ENCODE assay signal across 1 cellular context in genomic region chr5:6496207-6496584, GRCh38.
TF ChIP-seq lines count a peak whose summit lies in the region.

No MANE protein-coding gene starts in this region.

TF ChIP-seq in GM12878, 131 proteins besides CTCF, POLR2A, EP300 and RAD21 (continued from another document and continues in another):
- TF ChIP-seq ATF3 (IDR thresholded peaks at IDR 0.05; ENCODE audit: borderline replicate concordance, extremely low read depth, low read depth, low read length) (no peak), SPI1 (IDR thresholded peaks at IDR 0.05; ENCODE audit: borderline replicate concordance, insufficient read depth, low read depth, low read length) (no peak), CBFB (IDR thresholded peaks at IDR 0.05; ENCODE audit: low read depth) (peak; percentile 73), CUX1 (IDR thresholded peaks at IDR 0.05; ENCODE audit: insufficient replicate concordance, low read depth, low read length) (no peak), ZSCAN29 (IDR thresholded peaks at IDR 0.05) (no peak), CREM (IDR thresholded peaks at IDR 0.05; ENCODE audit: low read depth) (peak; percentile 92; the same call in 1 of the 2 replicates), ELK1 (IDR thresholded peaks at IDR 0.05; ENCODE audit: low read depth, low read length) (no peak), KLF5 (IDR thresholded peaks at IDR 0.05; ENCODE audit: partially characterized antibody) (peak; percentile 71), NBN (IDR thresholded peaks at IDR 0.05) (peak; percentile 95; the same call in 1 of the 2 replicates), MTA2 (IDR thresholded peaks at IDR 0.05; ENCODE audit: low read depth) (peak; percentile 97), STAT1 (conservative IDR thresholded peaks at IDR 0.05) (no peak), ZBTB4 (CRISPR knock-in tag; IDR thresholded peaks at IDR 0.05) (no peak), ZNF687 (IDR thresholded peaks at IDR 0.05) (peak; percentile 92), EED (IDR thresholded peaks at IDR 0.05; ENCODE audit: low read depth) (peak; percentile 98), POLR2AphosphoS5 (IDR thresholded peaks at IDR 0.05; ENCODE audit: low read length) (peak; percentile 64), SREBF1 (IDR thresholded peaks at IDR 0.05; ENCODE audit: low read length) (no peak), BCL11A (IDR thresholded peaks at IDR 0.05; ENCODE audit: low read depth, low read length) (peak; percentile 96), RCOR1 (conservative IDR thresholded peaks at IDR 0.05; ENCODE audit: low read depth, low read length) (0 out of 2 replicates have a peak, but pooled peaks have one; percentile 65), TAF1 (IDR thresholded peaks at IDR 0.05; ENCODE audit: borderline replicate concordance, low read depth, low read length) (peak; percentile 45; the same call in 1 of the 2 replicates), RELA (IDR thresholded peaks at IDR 0.05; ENCODE audit: borderline replicate concordance, partially characterized antibody) (peak; percentile 44), KAT2A (conservative IDR thresholded peaks at IDR 0.05; ENCODE audit: control insufficient read depth, low read depth, low read length) (no peak), CHD2 (IDR thresholded peaks at IDR 0.05; ENCODE audit: borderline replicate concordance, low read depth, low read length) (peak; percentile 87; the same call in 1 of the 2 replicates), CEBPB (IDR thresholded peaks at IDR 0.05; ENCODE audit: borderline replicate concordance in 1 of 2, low read depth in 2 of 2, low read length in 2 of 2) (peak in 1 of 2 experiments; percentile 42; a peak in 1 of 4 replicates), STAT3 (IDR thresholded peaks at IDR 0.05; ENCODE audit: low read depth, low read length) (no peak), HDAC6 (IDR thresholded peaks at IDR 0.05; ENCODE audit: unreplicated experiment) (no peak), NR2C2 (IDR thresholded peaks at IDR 0.05; ENCODE audit: borderline replicate concordance, control insufficient read depth, insufficient read length, low read depth) (no peak), PML (IDR thresholded peaks at IDR 0.05; ENCODE audit: low read length) (peak; percentile 80), SIN3A (IDR thresholded peaks at IDR 0.05; ENCODE audit: low read depth, low read length) (no peak), MEF2A (IDR thresholded peaks at IDR 0.05; ENCODE audit: insufficient read depth, low read depth, low read length) (peak; percentile 44; the same call in 1 of the 2 replicates), POLR2AphosphoS2 (IDR thresholded peaks at IDR 0.05; ENCODE audit: low read depth, low read length) (no peak), IRF3 (IDR thresholded peaks at IDR 0.05) (no peak), RAD51 (IDR thresholded peaks at IDR 0.05) (peak; percentile 90), SMC3 (IDR thresholded peaks at IDR 0.05; ENCODE audit: borderline replicate concordance, low read length) (no peak; the same call in 1 of the 2 replicates), ZNF24 (IDR thresholded peaks at IDR 0.05) (peak; percentile 73), CEBPZ (IDR thresholded peaks at IDR 0.05; ENCODE audit: low read depth, low read length) (peak; percentile 62; the same call in 1 of the 2 replicates), ZBED1 (IDR thresholded peaks at IDR 0.05; ENCODE audit: borderline replicate concordance) (peak; percentile 85; the same call in 1 of the 2 replicates), ZNF274 (IDR thresholded peaks at IDR 0.05; ENCODE audit: insufficient read depth, insufficient read length) (no peak), IRF5 (IDR thresholded peaks at IDR 0.05; ENCODE audit: borderline replicate concordance) (no peak; the same call in 1 of the 2 replicates)
